In the genomic region with DNA sequence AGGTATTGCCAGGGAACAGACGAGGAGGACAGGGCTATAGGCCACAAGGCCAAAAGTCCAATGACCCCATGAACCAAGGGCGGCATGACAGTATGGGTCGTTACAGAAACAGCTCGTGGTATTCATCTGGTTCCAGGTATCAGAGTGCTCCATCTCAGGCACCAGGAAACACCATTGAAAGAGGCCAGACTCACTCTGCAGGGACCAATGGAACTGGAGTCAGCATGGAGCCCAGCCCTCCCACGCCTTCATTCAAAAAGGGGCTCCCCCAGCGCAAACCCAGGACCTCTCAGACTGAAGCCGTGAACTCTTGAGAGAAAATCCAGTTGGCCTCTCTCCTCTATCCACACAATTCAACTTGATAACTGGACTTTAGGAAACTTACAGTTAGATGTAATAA, we compare ENCODE assay signal across 4 cellular contexts. TPM values are rescaled to one million over a fixed set of nuclear protein-coding genes. Genes with fewer than 3 reads are reported as not detected.
"Had no signal": no experiment of that assay in that cellular context is flagged by ENCODE, and none has a peak within 500 bp of the region (broad histone marks: within the 10 kb centered on the region; RNA-seq: fewer than 3 reads in every experiment).

No MANE protein-coding gene starts in this region.

- H3K4me3 Mint-ChIP-seq: GM23338, H9 had no signal

- DNase-seq: H9, HCEC 1CT, IMR-90 had no signal

- H3K9me3 Mint-ChIP-seq: GM23338, H9 had no signal

- H3K27ac Mint-ChIP-seq: GM23338 had no signal

- ATAC-seq: GM23338 had no signal

RNA-seq across cellular contexts. Expression of a gene that starts 12.9 kb away (rescaled TPM):
- total RNA-seq: IMR-90 had no signal
